In genomic region chr11:40104941-40105550, GRCh38 we compare ENCODE assay signal across 25 cellular contexts.
"Had no signal": no experiment of that assay in that cellular context is flagged by ENCODE, and none has a peak within 500 bp of the region (broad histone marks: within the 10 kb centered on the region; RNA-seq: fewer than 3 reads in every experiment).

No MANE protein-coding gene starts in this region.

- H3K27ac Mint-ChIP-seq: activated CD4-positive, alpha-beta memory T cell treated with anti-CD3 and anti-CD28 coated beads, Interleukin-2, amount 10 ng/mL, durations not matched to agents 7 days and 5 days; activated CD4-positive, alpha-beta T cell treated with anti-CD3 and anti-CD28 coated beads for 36 hours; activated naive CD4-positive, alpha-beta T cell treated with anti-CD3 and anti-CD28 coated beads for 36 hours; activated naive CD8-positive, alpha-beta T cell treated with anti-CD3 and anti-CD28 coated beads for 36 hours; activated T-helper 17 cell treated with anti-CD3 and anti-CD28 coated beads, Interleukin-2, amount 50 U/mL, for 72 hours had no signal

- H3K9ac ChIP-seq: SK-N-SH had no signal

- H2AFZ ChIP-seq: PC-9 had no signal

- H3K27ac ChIP-seq: brain microvascular endothelial cell, cardiac muscle cell, PC-9, VCaP had no signal

- H3K27me3 Mint-ChIP-seq: activated CD4-positive, alpha-beta memory T cell treated with anti-CD3 and anti-CD28 coated beads, Interleukin-2, amount 10 ng/mL, durations not matched to agents 7 days and 5 days; activated CD4-positive, alpha-beta T cell treated with anti-CD3 and anti-CD28 coated beads for 36 hours; activated naive CD8-positive, alpha-beta T cell treated with anti-CD3 and anti-CD28 coated beads for 36 hours; activated T-helper 17 cell treated with anti-CD3 and anti-CD28 coated beads, Interleukin-2, amount 50 U/mL, for 72 hours had no signal

- H3K9me2 ChIP-seq: SK-N-SH had no signal

- H3K4me1 Mint-ChIP-seq: activated CD4-positive, alpha-beta memory T cell treated with anti-CD3 and anti-CD28 coated beads, Interleukin-2, amount 10 ng/mL, durations not matched to agents 7 days and 5 days; activated CD4-positive, alpha-beta T cell treated with anti-CD3 and anti-CD28 coated beads for 36 hours; activated naive CD8-positive, alpha-beta T cell treated with anti-CD3 and anti-CD28 coated beads for 36 hours; activated T-helper 17 cell treated with anti-CD3 and anti-CD28 coated beads, Interleukin-2, amount 50 U/mL, for 72 hours had no signal

- ATAC-seq: activated CD4-positive, alpha-beta T cell treated with anti-CD3 and anti-CD28 coated beads for 36 hours; activated T-helper 17 cell treated with anti-CD3 and anti-CD28 coated beads, Interleukin-2, amount 50 U/mL, for 72 hours had no signal

- H3K36me3 Mint-ChIP-seq: activated naive CD8-positive, alpha-beta T cell treated with anti-CD3 and anti-CD28 coated beads for 36 hours had no signal

- H3K9me3 ChIP-seq: SK-N-SH had no signal

- H3K36me3 ChIP-seq: brain microvascular endothelial cell, cardiac muscle cell had no signal

- H3K4me3 ChIP-seq: cardiac muscle cell, PC-9 had no signal

- DNase-seq: activated CD4-positive, alpha-beta memory T cell treated with anti-CD3 and anti-CD28 coated beads, Interleukin-2, amount 10 ng/mL, durations not matched to agents 7 days and 5 days; activated CD4-positive, alpha-beta T cell treated with anti-CD3 and anti-CD28 coated beads for 36 hours; activated CD4-positive, alpha-beta T cell treated with anti-CD3 and anti-CD28 coated beads, Interleukin-2, amount 50 U/mL, for 1 hour; activated gamma-delta T cell; activated naive CD4-positive, alpha-beta T cell treated with anti-CD3 and anti-CD28 coated beads for 36 hours; activated naive CD8-positive, alpha-beta T cell treated with anti-CD3 and anti-CD28 coated beads for 36 hours; activated T-cell treated with anti-CD3 and anti-CD28 coated beads for 4 hours; activated T-cell treated with anti-CD3 and anti-CD28 coated beads, Interleukin-2, amount 50 U/mL, for 48 hours; brain microvascular endothelial cell; Karpas-422; NCI-H1048; NCI-H1417; NCI-H1930; NCI-H2107; NCI-H2171 treated with DMSO at 0.1 percent for 48 hours; NCI-H226; NCI-H526; NCI-H82; PC-9; SIG-M5; SK-N-SH; T-helper 1 cell had no signal

- H3K4me3 Mint-ChIP-seq: activated CD4-positive, alpha-beta memory T cell treated with anti-CD3 and anti-CD28 coated beads, Interleukin-2, amount 10 ng/mL, durations not matched to agents 7 days and 5 days; activated CD4-positive, alpha-beta T cell treated with anti-CD3 and anti-CD28 coated beads for 36 hours; activated naive CD4-positive, alpha-beta T cell treated with anti-CD3 and anti-CD28 coated beads for 36 hours; activated naive CD8-positive, alpha-beta T cell treated with anti-CD3 and anti-CD28 coated beads for 36 hours; activated T-helper 17 cell treated with anti-CD3 and anti-CD28 coated beads, Interleukin-2, amount 50 U/mL, for 72 hours had no signal

- H3K4me2 ChIP-seq: PC-9, SK-N-SH had no signal

- H3K27me3 ChIP-seq: brain microvascular endothelial cell, cardiac muscle cell had no signal
